ENCODE assay signal across 13 cellular contexts in genomic region chr13:99398916-99399622, GRCh38.
"Had no signal": no experiment of that assay in that cellular context is flagged by ENCODE, and none has a peak within 500 bp of the region (broad histone marks: within the 10 kb centered on the region; RNA-seq: fewer than 3 reads in every experiment).

No MANE protein-coding gene starts in this region.

- H3K4me3 ChIP-seq: coronary artery, gastrocnemius medialis, left lung, tibial nerve, vagina had no signal

- H3K4me3 Mint-ChIP-seq: activated CD8-positive, alpha-beta memory T cell treated with anti-CD3 and anti-CD28 coated beads, Interleukin-2, amount 10 ng/mL, durations not matched to agents 7 days and 5 days had no signal

- H3K27ac Mint-ChIP-seq: activated CD8-positive, alpha-beta memory T cell treated with anti-CD3 and anti-CD28 coated beads, Interleukin-2, amount 10 ng/mL, durations not matched to agents 7 days and 5 days had no signal

- H3K4me1 ChIP-seq: gastrocnemius medialis, left lung, tibial nerve, vagina had no signal

- H3K36me3 ChIP-seq: gastrocnemius medialis, left lung, tibial nerve, vagina had no signal

- H3K27ac ChIP-seq: coronary artery, gastrocnemius medialis, left lung, tibial nerve, vagina had no signal

- ATAC-seq: activated CD8-positive, alpha-beta memory T cell treated with anti-CD3 and anti-CD28 coated beads, Interleukin-2, amount 10 ng/mL, durations not matched to agents 7 days and 5 days; gastrocnemius medialis had no signal

- H3K9me3 ChIP-seq: gastrocnemius medialis, left lung, vagina had no signal

- DNase-seq: activated CD8-positive, alpha-beta memory T cell treated with anti-CD3 and anti-CD28 coated beads, Interleukin-2, amount 10 ng/mL, durations not matched to agents 7 days and 5 days; caudate nucleus; effector CD8-positive, alpha-beta T cell; gastrocnemius medialis; islet precursor cell; left lung; mesenchymal stem cell; stimulated activated CD4-positive, alpha-beta T cell treated with anti-CD3 and anti-CD28 coated beads, Interleukin-4, amount 100 ng/mL, for 1 hour; stimulated activated CD8-positive, alpha-beta memory T cell treated with anti-CD3 and anti-CD28 coated beads, Interleukin-4, amount 100 ng/mL, for 48 hours; T1000 had no signal

- H3K27me3 ChIP-seq: gastrocnemius medialis, left lung, tibial nerve, vagina had no signal
